In genomic region chr12:2004113-2004929, GRCh38 we compare ENCODE assay signal across 8 cellular contexts. TPM values are rescaled to one million over a fixed set of nuclear protein-coding genes. Genes with fewer than 3 reads are reported as not detected.
DNase-seq lines count a peak whose midpoint lies in the region; ATAC-seq and TF ChIP-seq lines count a peak whose summit lies in the region.

DCP1B (minus strand) TSS chr12:2004457; CDS start chr12:2004431, 26 bp downstream.

- H3K36me3 ChIP-seq in left lung, result no peaks in the 10 kb centered on the region

- peak within 1 kb of the TSS; percentile 94 for H3K27ac ChIP-seq in C4-2B
- peak within 1 kb of the TSS; percentile 91 for H3K27ac ChIP-seq in left lung

- peak within 1 kb of the TSS; percentile 76 to 84 for H3K4me3 ChIP-seq in left lung

- TF ChIP-seq CTCF in C4-2B (conservative IDR thresholded peaks at IDR 0.05) (no peak), left lung (IDR thresholded peaks at IDR 0.05) (no peak)

- no peaks in the 10 kb centered on the region for H3K27me3 ChIP-seq in left lung

- intact Hi-C loops in left lung (cut with DNase I), result no loop called here

- H3K9me3 ChIP-seq in left lung, result no peaks in the 10 kb centered on the region

- H3K4me1 ChIP-seq in left lung, result peaks cover 7 to 18% of the 10 kb centered on the region in 2 donors

- peak; percentile 99 for ATAC-seq in GM19351 (IDR thresholded peaks at IDR 0.05; ENCODE audit: unreplicated experiment)
- peak; percentile 74 for ATAC-seq in HG03558 (IDR thresholded peaks at IDR 0.05; ENCODE audit: extremely low read depth, unreplicated experiment)
- ATAC-seq in left lung, result peak; percentile 100

- DNase-seq in NCI-H748 treated with DMSO at 0.1 percent for 48 hours (lab: John Stamatoyannopoulos, UW) (peak; percentile 74), dermis blood vessel endothelial cell (peak; percentile 98), left lung (peak; percentile 97)
- peak; percentile 91 to 92 for DNase-seq in activated CD4-positive, alpha-beta T cell treated with anti-CD3 and anti-CD28 coated beads, Interleukin-2, amount 50 U/mL, for 4 hours
- peak; percentile 90 to 92 for DNase-seq in stimulated activated CD4-positive, alpha-beta T cell treated with anti-CD3 and anti-CD28 coated beads, Interleukin-2, amount 100 ng/mL, for 48 hours

RNA-seq across cellular contexts. Expression of gene DCP1B, which starts in this region (rescaled TPM):
- total RNA-seq in dermis blood vessel endothelial cell, result 5.4 and 7.0 TPM in 2 replicates
- 10 to 100 TPM in 1 of 2 donors, 1 to 10 TPM in 1; 9.8 to 11.2 TPM for total RNA-seq in left lung

Comparison
In these comparisons a context has a peak if more than half of its experiments do, and no peak if none do; other contexts are left out.
1. Peak in every context shown above with its lines: DNase-seq, ATAC-seq, H3K4me3 ChIP-seq and H3K27ac ChIP-seq.